Comparison of ENCODE assay signal across 11 cellular contexts in genomic region chr2:30113617-30114293, GRCh38. TPM values are rescaled to one million over a fixed set of nuclear protein-coding genes. Genes with fewer than 3 reads are reported as not detected.
DNase-seq lines count a peak whose midpoint lies in the region; ATAC-seq, FAIRE-seq and TF ChIP-seq lines count a peak whose summit lies in the region.
"Had no signal": no experiment of that assay in that cellular context is flagged by ENCODE, and none has a peak within 500 bp of the region (broad histone marks: within the 10 kb centered on the region; RNA-seq: fewer than 3 reads in every experiment).

No MANE protein-coding gene starts in this region.

- DNase-seq in ACHN: peak; percentile 92
- peak; percentile 76 for DNase-seq in bronchial epithelial cell (ENCODE audit: low read depth)
- no peak for DNase-seq in left lung
- DNase-seq in substantia nigra (lab: John Stamatoyannopoulos, UW): no peak
- no peak for DNase-seq in activated T-cell treated with anti-CD3 and anti-CD28 coated beads, Interleukin-2, amount 50 U/mL, for 48 hours
- DNase-seq: activated CD8-positive, alpha-beta T cell treated with anti-CD3 and anti-CD28 coated beads for 36 hours had no signal

- H4K20me1 ChIP-seq in Loucy (ENCODE audit: insufficient read depth, low read length, poor library complexity, severe bottlenecking): no peaks in the 10 kb centered on the region

- peaks cover 57% of the 10 kb centered on the region for H3K4me1 ChIP-seq in Loucy (ENCODE audit: insufficient read depth, low read length, poor library complexity, severe bottlenecking)
- H3K4me1 ChIP-seq in left lung: no peaks in the 10 kb centered on the region

- TF ChIP-seq CTCF in Loucy (conservative IDR thresholded peaks at IDR 0.05; ENCODE audit: low read length): no peak
- no peak for TF ChIP-seq CTCF in bronchial epithelial cell (IDR thresholded peaks at IDR 0.05; ENCODE audit: insufficient read depth, low read length, severe bottlenecking)
- no peak for TF ChIP-seq CTCF in left lung (IDR thresholded peaks at IDR 0.05)

- ATAC-seq in left lung (peak; percentile 44), GM21390 (IDR thresholded peaks at IDR 0.05; ENCODE audit: unreplicated experiment) (no peak), HG02642 (IDR thresholded peaks at IDR 0.05; ENCODE audit: poor library complexity, unreplicated experiment) (no peak)
- ATAC-seq: activated CD8-positive, alpha-beta T cell treated with anti-CD3 and anti-CD28 coated beads for 36 hours had no signal

- H3K79me2 ChIP-seq in Loucy (ENCODE audit: insufficient read depth, low read length): no peaks in the 10 kb centered on the region

- H3K27me3 ChIP-seq in Loucy (ENCODE audit: insufficient read depth, low read length, poor library complexity, severe bottlenecking) (no peaks in the 10 kb centered on the region), bronchial epithelial cell (ENCODE audit: control insufficient read depth, insufficient read depth, low read length) (no peaks in the 10 kb centered on the region), left lung (no peaks in the 10 kb centered on the region)

- peak overlapping the region; percentile 25 for H3K4me3 ChIP-seq in Loucy (ENCODE audit: low read length, poor library complexity, severe bottlenecking)
- no peak overlapping the region for H3K4me3 ChIP-seq in bronchial epithelial cell (ENCODE audit: low read depth, low read length)
- H3K4me3 ChIP-seq in left lung: no peak overlapping the region
- H3K4me3 ChIP-seq: lung had no signal

- peak overlapping the region; percentile 41 for H3K4me2 ChIP-seq in Loucy (ENCODE audit: low read depth, low read length, poor library complexity, severe bottlenecking)

- peak overlapping the region; percentile 2 for H3K9ac ChIP-seq in Loucy (ENCODE audit: low read depth, low read length, poor library complexity, severe bottlenecking)

- no peak for FAIRE-seq in bronchial epithelial cell (lab: Jason Lieb, UNC)

- peak overlapping the region; percentile 63; the same call in 1 of the 2 replicates for H2AFZ ChIP-seq in Loucy (ENCODE audit: low read length)

- in situ Hi-C loops in ACHN (cut with HindIII; ENCODE audit: low pct_ligation_motif_present, low pct_unique_long_range_greater_than_20kb, low sequenced_read_pairs): no loop called here

- no peaks in the 10 kb centered on the region for H3K9me2 ChIP-seq in Loucy (replicated peaks; ENCODE audit: low read depth, low read length)

- intact Hi-C loops in left lung (cut with DNase I): no loop called here

- no peaks in the 10 kb centered on the region for H3K9me3 ChIP-seq in Loucy (ENCODE audit: insufficient read depth, low read depth, low read length)
- no peaks in the 10 kb centered on the region for H3K9me3 ChIP-seq in left lung

- no peaks in the 10 kb centered on the region for H3F3A ChIP-seq in Loucy (ENCODE audit: low read depth)

- H3K36me3 ChIP-seq in Loucy (ENCODE audit: insufficient read depth, low read length) (no peaks in the 10 kb centered on the region), bronchial epithelial cell (ENCODE audit: control insufficient read depth, insufficient read depth, low read length) (no peaks in the 10 kb centered on the region), left lung (no peaks in the 10 kb centered on the region)

- H3K27ac ChIP-seq in left lung (no peak overlapping the region), substantia nigra (ENCODE audit: low read depth, low read length, poor library complexity, severe bottlenecking) (no peak overlapping the region)
- H3K27ac ChIP-seq: C4-2B had no signal

RNA-seq across cellular contexts. Expression of gene YPEL5, which starts 33.1 kb away (rescaled TPM):
- 84.2 and 113 TPM in 2 replicates for total RNA-seq in bronchial epithelial cell
- total RNA-seq in left lung: 100 to 1,000 TPM in 1 of 2 donors, 10 to 100 TPM in 1; 58.5 to 118 TPM

Comparison
In these comparisons a context has a peak if more than half of its experiments do, and no peak if none do; other contexts are left out.
1. DNase-seq: peak in ACHN (single experiment) and bronchial epithelial cell (single experiment); none in left lung (0 of 2), substantia nigra (0 of 49) and activated T-cell treated with anti-CD3 and anti-CD28 coated beads, Interleukin-2, amount 50 U/mL, for 48 hours (0 of 2).